ENCODE assay signal across 26 cellular contexts in the genomic region with DNA sequence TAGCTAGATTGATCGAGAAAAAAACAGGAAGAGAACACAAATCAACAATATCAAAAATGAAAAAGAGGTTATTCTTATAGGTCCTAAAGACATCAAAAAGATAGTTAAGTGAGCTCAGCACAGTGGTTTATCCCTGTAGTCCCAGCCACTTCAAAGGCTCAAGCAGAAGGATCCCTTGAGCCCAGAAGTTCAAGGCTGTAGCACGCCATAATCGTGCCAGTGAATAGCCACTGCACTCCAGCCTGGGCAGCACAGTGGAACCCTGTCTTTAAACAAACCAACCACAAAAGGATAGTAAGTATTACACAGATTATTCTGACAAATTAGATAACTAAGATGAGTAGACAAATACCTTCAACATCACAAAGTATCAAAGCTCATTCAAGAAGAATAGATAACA.
"Had no signal": no experiment of that assay in that cellular context is flagged by ENCODE, and none has a peak within 500 bp of the region (broad histone marks: within the 10 kb centered on the region; RNA-seq: fewer than 3 reads in every experiment).

No MANE protein-coding gene starts in this region.

- ATAC-seq: activated CD8-positive, alpha-beta T cell treated with anti-CD3 and anti-CD28 coated beads, Interleukin-2, amount 10 ng/mL, durations not matched to agents 7 days and 5 days; WTC11 had no signal

- H3K27ac ChIP-seq: breast epithelium, Peyer's patch, RWPE1, SJCRH30 had no signal

- H3K27me3 Mint-ChIP-seq: activated naive CD8-positive, alpha-beta T cell treated with anti-CD3 and anti-CD28 coated beads for 36 hours had no signal

- H3K27ac Mint-ChIP-seq: activated CD8-positive, alpha-beta T cell treated with anti-CD3 and anti-CD28 coated beads, Interleukin-2, amount 10 ng/mL, durations not matched to agents 7 days and 5 days; activated naive CD4-positive, alpha-beta T cell treated with anti-CD3 and anti-CD28 coated beads for 36 hours; activated naive CD8-positive, alpha-beta T cell treated with anti-CD3 and anti-CD28 coated beads for 36 hours; WTC11 had no signal

- H3K9me3 ChIP-seq: adrenal gland, breast epithelium, MG63, Peyer's patch, SJCRH30, SK-N-SH had no signal

- H3K4me1 ChIP-seq: breast epithelium, Peyer's patch had no signal

- H3K4me2 ChIP-seq: SK-N-SH had no signal

- H3K4me3 Mint-ChIP-seq: activated CD8-positive, alpha-beta T cell treated with anti-CD3 and anti-CD28 coated beads, Interleukin-2, amount 10 ng/mL, durations not matched to agents 7 days and 5 days; activated naive CD4-positive, alpha-beta T cell treated with anti-CD3 and anti-CD28 coated beads for 36 hours; activated naive CD8-positive, alpha-beta T cell treated with anti-CD3 and anti-CD28 coated beads for 36 hours; WTC11 had no signal

- H3K4me3 ChIP-seq: adrenal gland, breast epithelium, MG63, Peyer's patch, SJCRH30 had no signal

- H3K36me3 ChIP-seq: adrenal gland, breast epithelium, MG63 had no signal

- H3K9ac ChIP-seq: SK-N-SH had no signal

- H3K27me3 ChIP-seq: adrenal gland, breast epithelium, MG63, Peyer's patch, SJCRH30 had no signal

- H3K9me3 Mint-ChIP-seq: activated naive CD4-positive, alpha-beta T cell treated with anti-CD3 and anti-CD28 coated beads for 36 hours had no signal

- DNase-seq: activated CD4-positive, alpha-beta T cell treated with anti-CD3 and anti-CD28 coated beads for 48 hours; activated CD4-positive, alpha-beta T cell treated with anti-CD3 and anti-CD28 coated beads, Interleukin-2, amount 50 U/mL, for 4 hours; activated CD4-positive, CD25-positive, alpha-beta regulatory T cell treated with anti-CD3 and anti-CD28 coated beads, Interleukin-2, amount 50 U/mL, for 72 hours; activated CD8-positive, alpha-beta memory T cell treated with anti-CD3 and anti-CD28 coated beads, Interleukin-2, amount 50 U/mL, for 48 hours; activated CD8-positive, alpha-beta T cell treated with anti-CD3 and anti-CD28 coated beads, Interleukin-2, amount 10 ng/mL, durations not matched to agents 7 days and 5 days; activated gamma-delta T cell; activated naive CD4-positive, alpha-beta T cell treated with anti-CD3 and anti-CD28 coated beads for 36 hours; activated naive CD8-positive, alpha-beta T cell treated with anti-CD3 and anti-CD28 coated beads for 36 hours; activated T-cell treated with anti-CD3 and anti-CD28 coated beads, Interleukin-2, amount 50 U/mL, for 1 hour; anterior cingulate cortex; caudate nucleus; MG63; NCI-H1105; NCI-H1436; NCI-H1694 treated with DMSO at 0.1 percent for 48 hours; NCI-H2081 treated with DMSO at 0.1 percent for 48 hours; NCI-H446; NCI-H524; Peyer's patch; Right ventricle myocardium superior; SJCRH30; SK-N-SH had no signal
